ENCODE assay signal across 1 cellular context in genomic region chr14:71321556-71322315, GRCh38.
TF ChIP-seq lines count a peak whose summit lies in the region.

No MANE protein-coding gene starts in this region.

TF ChIP-seq in HepG2, 621 proteins besides CTCF, POLR2A, EP300 and RAD21 (continued from another document and continues in another):
- TF ChIP-seq AKNA (CRISPR knock-in tag; IDR thresholded peaks at IDR 0.05; ENCODE audit: borderline replicate concordance) (no peak), GATAD2A (CRISPR knock-in tag; IDR thresholded peaks at IDR 0.05) (0 out of 2 replicates have a peak, but pooled peaks have one; percentile 4), ONECUT2 (CRISPR knock-in tag; IDR thresholded peaks at IDR 0.05) (no peak), DNMT1 (CRISPR knock-in tag; IDR thresholded peaks at IDR 0.05) (no peak), KAT8 (CRISPR knock-in tag; IDR thresholded peaks at IDR 0.05) (no peak), ZNF496 (CRISPR knock-in tag; IDR thresholded peaks at IDR 0.05; ENCODE audit: insufficient replicate concordance) (no peak), PAX8 (CRISPR knock-in tag; IDR thresholded peaks at IDR 0.05; ENCODE audit: borderline replicate concordance) (no peak), ATM (IDR thresholded peaks at IDR 0.05; ENCODE audit: borderline replicate concordance) (no peak), MAFG (CRISPR knock-in tag; IDR thresholded peaks at IDR 0.05) (no peak), GTF3A (CRISPR knock-in tag; conservative IDR thresholded peaks at IDR 0.05) (no peak), ZNF597 (CRISPR knock-in tag; IDR thresholded peaks at IDR 0.05) (no peak), HMGXB3 (CRISPR knock-in tag; IDR thresholded peaks at IDR 0.05; ENCODE audit: borderline replicate concordance) (no peak), CAMTA2 (CRISPR knock-in tag; IDR thresholded peaks at IDR 0.05; ENCODE audit: borderline replicate concordance) (no peak), ZNF550 (CRISPR knock-in tag; IDR thresholded peaks at IDR 0.05; ENCODE audit: borderline replicate concordance) (no peak), TGIF2 (CRISPR knock-in tag; IDR thresholded peaks at IDR 0.05) (no peak), ATRX (CRISPR knock-in tag; IDR thresholded peaks at IDR 0.05; ENCODE audit: borderline replicate concordance) (no peak), CERS6 (CRISPR knock-in tag; IDR thresholded peaks at IDR 0.05) (no peak), ZNF33A (CRISPR knock-in tag; IDR thresholded peaks at IDR 0.05; ENCODE audit: borderline replicate concordance) (no peak), ZNF18 (CRISPR knock-in tag; IDR thresholded peaks at IDR 0.05; ENCODE audit: insufficient replicate concordance) (no peak), RNF219 (CRISPR knock-in tag; IDR thresholded peaks at IDR 0.05) (no peak), RBAK (CRISPR knock-in tag; IDR thresholded peaks at IDR 0.05) (no peak), MIXL1 (CRISPR knock-in tag; IDR thresholded peaks at IDR 0.05) (no peak), ZNF570 (CRISPR knock-in tag; IDR thresholded peaks at IDR 0.05; ENCODE audit: borderline replicate concordance) (no peak), LBX2 (CRISPR knock-in tag; IDR thresholded peaks at IDR 0.05; ENCODE audit: borderline replicate concordance) (no peak), SMARCE1 (IDR thresholded peaks at IDR 0.05; ENCODE audit: borderline replicate concordance) (no peak), STAG1 (CRISPR knock-in tag; IDR thresholded peaks at IDR 0.05) (no peak), KLF15 (CRISPR knock-in tag; IDR thresholded peaks at IDR 0.05; ENCODE audit: borderline replicate concordance) (no peak), CEBPG (CRISPR knock-in tag; IDR thresholded peaks at IDR 0.05) (peak; percentile 40; the same call in 1 of the 2 replicates), SAP130 (CRISPR knock-in tag; IDR thresholded peaks at IDR 0.05; ENCODE audit: low read depth) (no peak), ZNF34 (CRISPR knock-in tag; IDR thresholded peaks at IDR 0.05; ENCODE audit: borderline replicate concordance) (no peak), HNF1B (CRISPR knock-in tag; IDR thresholded peaks at IDR 0.05) (no peak), NCOA1 (CRISPR knock-in tag; IDR thresholded peaks at IDR 0.05) (no peak), PRPF4 (IDR thresholded peaks at IDR 0.05; ENCODE audit: low read depth, low read length, poor library complexity, severe bottlenecking) (no peak), TEF (CRISPR knock-in tag; IDR thresholded peaks at IDR 0.05) (no peak), CREBL2 (CRISPR knock-in tag; IDR thresholded peaks at IDR 0.05; ENCODE audit: borderline replicate concordance) (no peak), PAXIP1 (CRISPR knock-in tag; conservative IDR thresholded peaks at IDR 0.05) (0 out of 2 replicates have a peak, but pooled peaks have one; percentile 16)
